17 cellular contexts compared by ENCODE assay signal in genomic region chr13:20969182-20969581, GRCh38.
A peak's percentile ranks its signal among the peaks of the same experiment; 100 is the strongest.
DNase-seq lines count a peak whose midpoint lies in the region; ATAC-seq, FAIRE-seq and TF ChIP-seq lines count a peak whose summit lies in the region.
"Had no signal": no experiment of that assay in that cellular context is flagged by ENCODE, and none has a peak within 500 bp of the region (broad histone marks: within the 10 kb centered on the region; RNA-seq: fewer than 3 reads in every experiment).

No MANE protein-coding gene starts in this region.

- H3K9me3 ChIP-seq in keratinocyte (ENCODE audit: control insufficient read depth, low read depth, low read length): no peaks in the 10 kb centered on the region
- no peaks in the 10 kb centered on the region for H3K9me3 ChIP-seq in Peyer's patch
- H3K9me3 ChIP-seq: heart left ventricle, right lobe of liver had no signal

- H3K36me3 ChIP-seq in keratinocyte (ENCODE audit: control insufficient read depth in 2 of 2, extremely low read depth in 1 of 2, insufficient read depth in 2 of 2, low read length in 2 of 2) (no peaks in the 10 kb centered on the region), Peyer's patch (no peaks in the 10 kb centered on the region)

- dilution Hi-C loops in keratinocyte (cut with MboI; ENCODE audit: extremely low pct_ligation_motif_present, low sequenced_read_pairs): loop anchor here (25.0 kb wide), 1 partner anchor 132 kb away; no protein-coding TSS in a partner anchor

- H3K9me1 ChIP-seq in keratinocyte (ENCODE audit: control insufficient read depth, extremely low read depth, insufficient read depth, low read length): no peaks in the 10 kb centered on the region

- peak overlapping the region; percentile 47 for H3K27ac Mint-ChIP-seq in Calu3 (ENCODE audit: unreplicated experiment)

- no peak for TF ChIP-seq CTCF in Calu3 (IDR thresholded peaks at IDR 0.05; ENCODE audit: unreplicated experiment)
- TF ChIP-seq CTCF in keratinocyte (optimal IDR thresholded peaks at IDR 0.05 in 1 of 3, IDR thresholded peaks at IDR 0.05 in 1 of 3, conservative IDR thresholded peaks at IDR 0.05 in 1 of 3; ENCODE audit: extremely low read depth in 1 of 3, insufficient read depth in 2 of 3, low read length in 3 of 3): no peak
- no peak for TF ChIP-seq CTCF in Peyer's patch (IDR thresholded peaks at IDR 0.05)

- peaks cover 7% of the 10 kb centered on the region for H3K36me3 Mint-ChIP-seq in Calu3 (ENCODE audit: insufficient read depth, unreplicated experiment)

- peak; percentile 13 for FAIRE-seq in keratinocyte (lab: Jason Lieb, UNC)
- FAIRE-seq: TTC549 had no signal

- intact Hi-C loops in Calu3 (cut with micrococcal nuclease; ENCODE audit: unreplicated experiment): no loop called here

- CTCF ChIA-PET in Calu3 (lab: Charles Lee): interaction anchor here (0.6 kb wide), 1 partner anchor 89 kb away, joined by 3 read pairs; no protein-coding TSS in a partner anchor

- ATAC-seq in GM21360 (IDR thresholded peaks at IDR 0.05; ENCODE audit: unreplicated experiment) (no peak), GM19351 (IDR thresholded peaks at IDR 0.05; ENCODE audit: unreplicated experiment) (no peak)
- ATAC-seq: heart left ventricle; naive thymus-derived CD4-positive, alpha-beta T cell had no signal

- peaks cover 8% of the 10 kb centered on the region for H3K4me1 Mint-ChIP-seq in Calu3 (ENCODE audit: low read depth, unreplicated experiment)

- H3K4me1 ChIP-seq in keratinocyte (ENCODE audit: control insufficient read depth, extremely low read depth, insufficient read depth, low read length): no peaks in the 10 kb centered on the region
- H3K4me1 ChIP-seq in Peyer's patch: no peaks in the 10 kb centered on the region
- H3K4me1 ChIP-seq: heart left ventricle, right lobe of liver had no signal

- H3K9me3 Mint-ChIP-seq in Calu3 (ENCODE audit: low read depth, unreplicated experiment): no peaks in the 10 kb centered on the region

- no peak overlapping the region for H3K4me2 ChIP-seq in keratinocyte (ENCODE audit: control insufficient read depth, extremely low read depth, insufficient read depth, low read depth, low read length)

- H3K4me3 ChIP-seq in keratinocyte (ENCODE audit: control insufficient read depth in 2 of 3, extremely low read depth in 1 of 3, insufficient read depth in 2 of 3, low read depth in 1 of 3, low read length in 3 of 3): no peak overlapping the region
- H3K4me3 ChIP-seq in Peyer's patch: no peak overlapping the region
- H3K4me3 ChIP-seq: heart left ventricle, right lobe of liver had no signal

- DNase-seq in Calu3 (no peak), LHCN-M2 (ENCODE audit: low read depth) (peak; percentile 77), astrocyte of the hippocampus (ENCODE audit: low read depth, low spot score) (peak; percentile 41), keratinocyte (ENCODE audit: low read depth, low spot score) (no peak), Peyer's patch (no peak)
- no peak for DNase-seq in stimulated activated naive CD4-positive, alpha-beta T cell treated with Interleukin-2 at 50 U/mL for 16 hours (lab: John Stamatoyannopoulos, UW)
- DNase-seq: amygdala; effector memory CD4-positive, alpha-beta T cell; heart left ventricle; naive thymus-derived CD4-positive, alpha-beta T cell; NCI-H1694 treated with DMSO at 0.1 percent for 48 hours; NCI-H526 treated with DMSO at 0.1 percent for 48 hours; right lobe of liver; SHP77 had no signal

- no peak overlapping the region for H2AFZ ChIP-seq in keratinocyte (ENCODE audit: control insufficient read depth, low read length)

- no peaks in the 10 kb centered on the region for H4K20me1 ChIP-seq in keratinocyte (ENCODE audit: control insufficient read depth, extremely low read depth, insufficient read depth, low read length)

- no peak for TF ChIP-seq POLR2A in Peyer's patch (IDR thresholded peaks at IDR 0.05)

- H3K27ac ChIP-seq in keratinocyte (ENCODE audit: control insufficient read depth, insufficient read depth, low read length): no peak overlapping the region
- no peak overlapping the region for H3K27ac ChIP-seq in Peyer's patch
- H3K27ac ChIP-seq: heart left ventricle, right lobe of liver had no signal

- no peaks in the 10 kb centered on the region for H3K79me2 ChIP-seq in keratinocyte (ENCODE audit: control insufficient read depth, insufficient read depth, low read length)

- no peak overlapping the region for H3K9ac ChIP-seq in keratinocyte (ENCODE audit: control insufficient read depth, extremely low read depth, insufficient read depth, low read length)

- H3K4me3 Mint-ChIP-seq in Calu3 (ENCODE audit: low read depth, unreplicated experiment): no peak overlapping the region

- BruUV-seq in Calu3 (replicated peaks; lab: Mats Ljungman, UMichigan): no TSS peak

- H3K27me3 ChIP-seq in keratinocyte (ENCODE audit: control insufficient read depth, extremely low read depth, insufficient read depth, low read length) (no peaks in the 10 kb centered on the region), Peyer's patch (no peaks in the 10 kb centered on the region)
- H3K27me3 ChIP-seq: heart left ventricle, right lobe of liver had no signal

- H3K27me3 Mint-ChIP-seq in Calu3 (ENCODE audit: unreplicated experiment): no peaks in the 10 kb centered on the region

Comparison
In these comparisons a context has a peak if more than half of its experiments do, and no peak if none do; other contexts are left out.
1. DNase-seq: peak in LHCN-M2 (single experiment) and astrocyte of the hippocampus (single experiment); none in Calu3 (single experiment), keratinocyte (single experiment), Peyer's patch (0 of 3) and stimulated activated naive CD4-positive, alpha-beta T cell treated with Interleukin-2 at 50 U/mL for 16 hours (single experiment).